ENCODE assay signal across 23 cellular contexts in the genomic region with DNA sequence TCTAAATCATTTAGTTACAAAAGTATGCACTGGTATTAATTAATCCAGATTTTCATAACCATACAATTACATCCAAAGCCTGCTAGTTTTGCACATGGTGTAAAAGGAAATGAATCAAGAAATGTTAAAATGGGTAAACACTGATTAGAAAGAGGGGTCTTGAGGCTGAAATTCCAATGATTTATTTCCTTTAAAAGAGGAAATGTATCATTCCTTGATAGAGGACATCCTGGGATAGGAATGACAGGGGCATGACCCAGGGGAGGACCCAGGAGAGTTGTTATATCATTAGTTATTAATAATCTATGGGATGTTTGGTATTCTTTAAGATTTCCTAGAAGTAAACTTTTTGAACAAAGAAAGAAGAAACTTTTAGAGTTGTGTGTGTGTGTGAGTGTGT.
"Had no signal": no experiment of that assay in that cellular context is flagged by ENCODE, and none has a peak within 500 bp of the region (broad histone marks: within the 10 kb centered on the region; RNA-seq: fewer than 3 reads in every experiment).

No MANE protein-coding gene starts in this region.

- H3K27ac Mint-ChIP-seq: memory B cell; naive thymus-derived CD8-positive, alpha-beta T cell; progenitor cell of endocrine pancreas; stimulated activated effector memory CD8-positive, alpha-beta T cell treated with anti-CD3 and anti-CD28 coated beads, Interleukin-12 subunit alpha, Interleukin-12 subunit beta, amount 100 ng/mL, for 72 hours; stimulated activated naive CD8-positive, alpha-beta T cell treated with anti-CD3 and anti-CD28 coated beads, Interleukin-15, Interleukin-2, amounts not matched to agents 100 ng/mL and 50 ng/mL, for 24 hours had no signal

- H3K4me3 Mint-ChIP-seq: memory B cell; naive thymus-derived CD8-positive, alpha-beta T cell; stimulated activated effector memory CD8-positive, alpha-beta T cell treated with anti-CD3 and anti-CD28 coated beads, Interleukin-12 subunit alpha, Interleukin-12 subunit beta, amount 100 ng/mL, for 72 hours; stimulated activated naive CD8-positive, alpha-beta T cell treated with anti-CD3 and anti-CD28 coated beads, Interleukin-15, Interleukin-2, amounts not matched to agents 100 ng/mL and 50 ng/mL, for 24 hours had no signal

- H3K27ac ChIP-seq: heart right ventricle, hepatocyte, left ventricle myocardium inferior, ovary, skin epidermis, suprapubic skin, thoracic aorta, tibial artery, upper lobe of right lung had no signal

- H3K4me1 Mint-ChIP-seq: naive thymus-derived CD8-positive, alpha-beta T cell; stimulated activated effector memory CD8-positive, alpha-beta T cell treated with anti-CD3 and anti-CD28 coated beads, Interleukin-12 subunit alpha, Interleukin-12 subunit beta, amount 100 ng/mL, for 72 hours had no signal

- H3K27me3 Mint-ChIP-seq: memory B cell; naive thymus-derived CD8-positive, alpha-beta T cell; progenitor cell of endocrine pancreas; stimulated activated naive CD8-positive, alpha-beta T cell treated with anti-CD3 and anti-CD28 coated beads, Interleukin-15, Interleukin-2, amounts not matched to agents 100 ng/mL and 50 ng/mL, for 24 hours had no signal

- DNase-seq: heart right ventricle; islet precursor cell; left ventricle myocardium inferior; naive thymus-derived CD8-positive, alpha-beta T cell; ovary; retina; right cardiac atrium; stimulated activated CD4-positive, alpha-beta T cell treated with anti-CD3 and anti-CD28 coated beads, Interleukin-12 subunit alpha, Interleukin-12 subunit beta, amount 100 ng/mL, for 4 hours; stimulated activated CD4-positive, alpha-beta T cell treated with anti-CD3 and anti-CD28 coated beads, Interleukin-15, amount 100 ng/mL, for 24 hours; stimulated activated CD4-positive, alpha-beta T cell treated with anti-CD3 and anti-CD28 coated beads, Interleukin-4, amount 100 ng/mL, for 24 hours; stimulated activated naive CD4-positive, alpha-beta T cell; tibial artery; trophoblast cell; upper lobe of right lung had no signal

- H3K27me3 ChIP-seq: heart right ventricle, hepatocyte, suprapubic skin, tibial artery, upper lobe of right lung had no signal

- ATAC-seq: heart right ventricle; naive thymus-derived CD8-positive, alpha-beta T cell; right cardiac atrium; sciatic nerve; stimulated activated effector memory CD8-positive, alpha-beta T cell treated with anti-CD3 and anti-CD28 coated beads, Interleukin-12 subunit alpha, Interleukin-12 subunit beta, amount 100 ng/mL, for 72 hours; upper lobe of right lung had no signal

- H3K9me3 ChIP-seq: left ventricle myocardium inferior, ovary, suprapubic skin, thoracic aorta, tibial artery, upper lobe of right lung had no signal

- H3K9me3 Mint-ChIP-seq: stimulated activated naive CD8-positive, alpha-beta T cell treated with anti-CD3 and anti-CD28 coated beads, Interleukin-15, Interleukin-2, amounts not matched to agents 100 ng/mL and 50 ng/mL, for 24 hours had no signal
